21 cellular contexts compared by ENCODE assay signal in genomic region chr5:175484322-175484721, GRCh38. TPM values are rescaled to one million over a fixed set of nuclear protein-coding genes. Genes with fewer than 3 reads are reported as not detected.
DNase-seq lines count a peak whose midpoint lies in the region; ATAC-seq and TF ChIP-seq lines count a peak whose summit lies in the region.
"Had no signal": no experiment of that assay in that cellular context is flagged by ENCODE, and none has a peak within 500 bp of the region (broad histone marks: within the 10 kb centered on the region; RNA-seq: fewer than 3 reads in every experiment).

No MANE protein-coding gene starts in this region.

- CTCF ChIA-PET in HEK293 (lab: Yijun Ruan, JAX), result no interaction called here

- H3K9me3 Mint-ChIP-seq in activated naive CD4-positive, alpha-beta T cell treated with anti-CD3 and anti-CD28 coated beads, Interleukin-2, amount 50 U/mL, for 72 hours, result no peaks in the 10 kb centered on the region
- no peaks in the 10 kb centered on the region for H3K9me3 Mint-ChIP-seq in activated T-helper 2 cell treated with anti-CD3 and anti-CD28 coated beads, Interferon-gamma antibody, Interleukin-2, Interleukin-4, amounts not matched to agents 10 μg/mL and 5 μg/mL and 100 μg/mL, durations not matched to agents 14 hours and 24 hours and 36 hours

- H3K27ac ChIP-seq in HEK293 (ENCODE audit: extremely low read depth, low read depth, low read length) (no peak overlapping the region), spleen (no peak overlapping the region), left lung (no peak overlapping the region)

- H3K4me1 ChIP-seq in HEK293 (ENCODE audit: control insufficient read depth, insufficient read depth, low read length), result no peaks in the 10 kb centered on the region
- peaks cover 9 to 85% (median 40%) of the 10 kb centered on the region in 6 donors for H3K4me1 ChIP-seq in spleen
- peaks cover 7 to 9% of the 10 kb centered on the region in 2 donors for H3K4me1 ChIP-seq in left lung

- H3K4me3 Mint-ChIP-seq in activated T-helper 2 cell treated with anti-CD3 and anti-CD28 coated beads, Interferon-gamma antibody, Interleukin-2, Interleukin-4, amounts not matched to agents 10 μg/mL and 5 μg/mL and 100 μg/mL, durations not matched to agents 14 hours and 24 hours and 36 hours (ENCODE audit: low read depth), result no peak overlapping the region

- ATAC-seq in activated naive CD4-positive, alpha-beta T cell treated with anti-CD3 and anti-CD28 coated beads, Interleukin-2, amount 50 U/mL, for 72 hours, result no peak
- ATAC-seq in left lung, result no peak
- ATAC-seq: HCT116 had no signal

- TF ChIP-seq CTCF in HEK293 (tag by site-specific recombination; IDR thresholded peaks at IDR 0.05), result no peak
- no peak for TF ChIP-seq CTCF in spleen (IDR thresholded peaks at IDR 0.05 in 8 of 11, conservative IDR thresholded peaks at IDR 0.05 in 3 of 11)
- TF ChIP-seq CTCF in left lung (IDR thresholded peaks at IDR 0.05), result no peak

- H3K27me3 ChIP-seq in spleen (replicated peaks in 1 of 7), result no peaks in the 10 kb centered on the region
- H3K27me3 ChIP-seq in left lung, result no peaks in the 10 kb centered on the region

- 96 to 99% (median 98%) methylated on average over 24 to 26 of the region's 26 CpGs for WGBS in spleen, 5 donors

- H3K27ac Mint-ChIP-seq in activated naive CD4-positive, alpha-beta T cell treated with anti-CD3 and anti-CD28 coated beads, Interleukin-2, amount 50 U/mL, for 72 hours, result peak overlapping the region; percentile 53 to 80
- H3K27ac Mint-ChIP-seq in activated T-helper 2 cell treated with anti-CD3 and anti-CD28 coated beads, Interferon-gamma antibody, Interleukin-2, Interleukin-4, amounts not matched to agents 10 μg/mL and 5 μg/mL and 100 μg/mL, durations not matched to agents 14 hours and 24 hours and 36 hours, result peak overlapping the region; percentile 83

- H3K9me3 ChIP-seq in HEK293 (ENCODE audit: control insufficient read depth, insufficient read depth, low read depth, low read length) (no peaks in the 10 kb centered on the region), spleen (no peaks in the 10 kb centered on the region), left lung (no peaks in the 10 kb centered on the region)

- peaks cover 39 to 93% of the 10 kb centered on the region in 2 donors for H3K36me3 Mint-ChIP-seq in activated naive CD4-positive, alpha-beta T cell treated with anti-CD3 and anti-CD28 coated beads, Interleukin-2, amount 50 U/mL, for 72 hours
- peaks cover 95% of the 10 kb centered on the region for H3K36me3 Mint-ChIP-seq in activated T-helper 2 cell treated with anti-CD3 and anti-CD28 coated beads, Interferon-gamma antibody, Interleukin-2, Interleukin-4, amounts not matched to agents 10 μg/mL and 5 μg/mL and 100 μg/mL, durations not matched to agents 14 hours and 24 hours and 36 hours (ENCODE audit: low read depth)

- POLR2A ChIA-PET in HEK293 (lab: Yijun Ruan, JAX), result no interaction called here

- no peak for TF ChIP-seq POLR2A in spleen (IDR thresholded peaks at IDR 0.05)

- peaks cover 83% of the 10 kb centered on the region for H3K4me1 Mint-ChIP-seq in activated T-helper 2 cell treated with anti-CD3 and anti-CD28 coated beads, Interferon-gamma antibody, Interleukin-2, Interleukin-4, amounts not matched to agents 10 μg/mL and 5 μg/mL and 100 μg/mL, durations not matched to agents 14 hours and 24 hours and 36 hours (ENCODE audit: low read depth)

- H3K27me3 Mint-ChIP-seq in activated T-helper 2 cell treated with anti-CD3 and anti-CD28 coated beads, Interferon-gamma antibody, Interleukin-2, Interleukin-4, amounts not matched to agents 10 μg/mL and 5 μg/mL and 100 μg/mL, durations not matched to agents 14 hours and 24 hours and 36 hours (ENCODE audit: low read depth), result no peaks in the 10 kb centered on the region
- H3K27me3 Mint-ChIP-seq: CD4-positive, CD25-positive, alpha-beta regulatory T cell had no signal

- peaks cover 26 to 79% of the 10 kb centered on the region in 2 experiments for H3K36me3 ChIP-seq in HEK293 (ENCODE audit: control insufficient read depth in 2 of 2, insufficient read depth in 1 of 2, low read length in 2 of 2)
- peaks cover 0 to 75% (median 8%) of the 10 kb centered on the region in 6 donors for H3K36me3 ChIP-seq in spleen
- H3K36me3 ChIP-seq in left lung, result peaks cover 0 to 19% of the 10 kb centered on the region in 2 donors

- DNase-seq in activated naive CD4-positive, alpha-beta T cell treated with anti-CD3 and anti-CD28 coated beads, Interleukin-2, amount 50 U/mL, for 72 hours (ENCODE audit: low spot score in 2 of 2), result no peak
- no peak for DNase-seq in activated naive CD4-positive, alpha-beta T cell treated with anti-CD3 and anti-CD28 coated beads, Interleukin-2, amount 50 U/mL, for 16 hours
- DNase-seq in activated T-helper 2 cell treated with anti-CD3 and anti-CD28 coated beads, Interferon-gamma antibody, Interleukin-2, Interleukin-4, amounts not matched to agents 10 μg/mL and 5 μg/mL and 100 μg/mL, durations not matched to agents 14 hours and 24 hours and 36 hours (ENCODE audit: low spot score), result no peak
- DNase-seq in spleen (peak; percentile 77), left lung (no peak), AG20443 (ENCODE audit: low spot score) (no peak)
- DNase-seq: ACHN; Calu3; CD4-positive, CD25-positive, alpha-beta regulatory T cell; KBM-7; MV-4-11; NCI-H1417 treated with DMSO at 0.1 percent for 48 hours; NCI-H1930; NCI-H2171; NCI-H446; NCI-H69; OCI-M1; SHP77 treated with DMSO at 0.1 percent for 48 hours had no signal

- intact Hi-C loops in activated T-helper 2 cell treated with anti-CD3 and anti-CD28 coated beads, Interferon-gamma antibody, Interleukin-2, Interleukin-4, amounts not matched to agents 10 μg/mL and 5 μg/mL and 100 μg/mL, durations not matched to agents 14 hours and 24 hours and 36 hours (cut with micrococcal nuclease), result no loop called here
- intact Hi-C loops in spleen (cut with DNase I; ENCODE audit: low total_unique reads), result no loop called here
- intact Hi-C loops in left lung (cut with DNase I), result no loop called here

- no peak overlapping the region for H3K4me3 ChIP-seq in HEK293 (ENCODE audit: low read depth, low read length)
- H3K4me3 ChIP-seq in spleen, result no peak overlapping the region
- no peak overlapping the region for H3K4me3 ChIP-seq in left lung

TF ChIP-seq in HEK293, 187 proteins besides CTCF, POLR2A, EP300 and RAD21 (continues in another document):
- TF ChIP-seq ZNF610 (tag by site-specific recombination; IDR thresholded peaks at IDR 0.05; ENCODE audit: borderline replicate concordance) (no peak), ZNF514 (tag by site-specific recombination; IDR thresholded peaks at IDR 0.05) (no peak), ZBTB11 (tag by site-specific recombination; conservative IDR thresholded peaks at IDR 0.05; ENCODE audit: low read depth) (no peak), ZNF202 (tag by site-specific recombination; IDR thresholded peaks at IDR 0.05; ENCODE audit: borderline replicate concordance) (peak; percentile 93; the same call in 1 of the 2 replicates), ZNF341 (tag by site-specific recombination; IDR thresholded peaks at IDR 0.05; ENCODE audit: low read depth) (no peak)

RNA-seq across cellular contexts. Expression of gene SFXN1, which starts 6.0 kb away (rescaled TPM):
- total RNA-seq in activated naive CD4-positive, alpha-beta T cell treated with anti-CD3 and anti-CD28 coated beads, Interleukin-2, amount 50 U/mL, for 72 hours, result 100 to 1,000 TPM; 320 to 351 TPM
- total RNA-seq in activated T-helper 2 cell treated with anti-CD3 and anti-CD28 coated beads, Interferon-gamma antibody, Interleukin-2, Interleukin-4, amounts not matched to agents 10 μg/mL and 5 μg/mL and 100 μg/mL, durations not matched to agents 14 hours and 24 hours and 36 hours, result 318 and 326 TPM in 2 replicates
- total RNA-seq in spleen (10 to 100 TPM; 28.2 to 57.3 (median 45.0) TPM), left lung (10 to 100 TPM; 29.2 to 30.9 TPM)
- polyA plus RNA-seq in spleen, result 10 to 100 TPM in 2 of 3 donors, 1 to 10 TPM in 1; 7.5 to 11.6 (median 11.3) TPM

RNA-seq across cellular contexts. Expression of gene DRD1, which starts 40.3 kb away (rescaled TPM):
- total RNA-seq in activated naive CD4-positive, alpha-beta T cell treated with anti-CD3 and anti-CD28 coated beads, Interleukin-2, amount 50 U/mL, for 72 hours, result not detected
- not detected in 2 replicates for total RNA-seq in activated T-helper 2 cell treated with anti-CD3 and anti-CD28 coated beads, Interferon-gamma antibody, Interleukin-2, Interleukin-4, amounts not matched to agents 10 μg/mL and 5 μg/mL and 100 μg/mL, durations not matched to agents 14 hours and 24 hours and 36 hours
- total RNA-seq in spleen, result under 1 TPM in 4 of 7 donors, not detected in 3; 0.11 to 0.83 (median 0.14) TPM
- polyA plus RNA-seq in spleen, result under 1 TPM; 0.03 to 0.07 (median 0.05) TPM
- total RNA-seq in left lung, result under 1 TPM; 0.17 to 0.37 TPM
- total RNA-seq: Calu3; CD4-positive, CD25-positive, alpha-beta regulatory T cell; RPMI7951 had no signal
- polyA plus RNA-seq: CD4-positive, CD25-positive, alpha-beta regulatory T cell had no signal
